14 cellular contexts compared by ENCODE assay signal in the genomic region with DNA sequence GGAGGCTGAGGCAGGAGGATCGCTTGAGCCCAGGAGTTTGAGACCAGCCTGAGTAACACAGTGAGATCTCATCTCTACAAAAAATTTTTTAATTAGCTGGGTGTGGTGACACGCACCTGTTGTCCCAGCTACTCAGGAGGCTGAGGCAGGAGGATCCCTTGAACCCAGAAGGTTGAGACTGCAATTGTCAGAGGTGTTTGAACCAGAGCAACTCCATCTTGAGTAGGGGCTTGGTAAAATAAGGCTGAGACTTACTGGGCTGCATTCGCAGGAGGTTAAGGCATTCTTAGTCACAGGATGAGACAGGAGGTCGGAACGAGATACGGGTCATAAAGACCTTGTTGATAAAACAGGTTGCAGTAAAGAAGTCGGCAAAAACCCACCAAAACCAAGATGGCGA. TPM values are rescaled to one million over a fixed set of nuclear protein-coding genes. Genes with fewer than 3 reads are reported as not detected.
"Had no signal": no experiment of that assay in that cellular context is flagged by ENCODE, and none has a peak within 500 bp of the region (broad histone marks: within the 10 kb centered on the region; RNA-seq: fewer than 3 reads in every experiment).

No MANE protein-coding gene starts in this region.

RNA-seq across cellular contexts. Expression of gene SYT12, which starts 17.7 kb away (rescaled TPM):
- total RNA-seq: stomach, transverse colon, upper lobe of right lung had no signal

RNA-seq across cellular contexts. Expression of gene C11orf86, which starts 30.1 kb away (rescaled TPM):
- total RNA-seq: subcutaneous adipose tissue, suprapubic skin, temporal lobe, thoracic aorta, thyroid gland, tibial nerve, upper lobe of left lung, upper lobe of right lung, ureter, urinary bladder, uterus, vagina had no signal
- polyA plus RNA-seq: urinary bladder had no signal
